In genomic region chr3:49902511-49903345, GRCh38 we compare ENCODE assay signal across 8 cellular contexts. TPM values are rescaled to one million over a fixed set of nuclear protein-coding genes. Genes with fewer than 3 reads are reported as not detected.
DNase-seq lines count a peak whose midpoint lies in the region; ATAC-seq and TF ChIP-seq lines count a peak whose summit lies in the region.
"Had no signal": no experiment of that assay in that cellular context is flagged by ENCODE, and none has a peak within 500 bp of the region (broad histone marks: within the 10 kb centered on the region; RNA-seq: fewer than 3 reads in every experiment).

No MANE protein-coding gene starts in this region.

- intact Hi-C loops in Panc1 (cut with micrococcal nuclease; ENCODE audit: unreplicated experiment), result no loop called here

- no peaks in the 10 kb centered on the region for H3K36me3 Mint-ChIP-seq in endodermal cell (ENCODE audit: low read depth)

- no peaks in the 10 kb centered on the region for H3K9me3 Mint-ChIP-seq in endodermal cell
- H3K9me3 Mint-ChIP-seq: activated naive CD4-positive, alpha-beta T cell treated with anti-CD3 and anti-CD28 coated beads, Interleukin-2, amount 10 ng/mL, durations not matched to agents 7 days and 5 days had no signal

- H3K9me3 ChIP-seq in Panc1 (ENCODE audit: control insufficient read depth, insufficient read depth, low read depth, low read length) (no peaks in the 10 kb centered on the region), endodermal cell (ENCODE audit: control insufficient read depth, low read length) (no peaks in the 10 kb centered on the region)

- H3K27ac Mint-ChIP-seq in endodermal cell, result no peak overlapping the region
- H3K27ac Mint-ChIP-seq: activated CD4-positive, alpha-beta T cell treated with anti-CD3 and anti-CD28 coated beads for 36 hours; activated naive CD4-positive, alpha-beta T cell treated with anti-CD3 and anti-CD28 coated beads, Interleukin-2, amount 10 ng/mL, durations not matched to agents 7 days and 5 days had no signal

- H3K27me3 ChIP-seq in Panc1 (ENCODE audit: control insufficient read depth, insufficient read depth, low read length) (no peaks in the 10 kb centered on the region), endodermal cell (ENCODE audit: control insufficient read depth, insufficient read depth, low read length, poor library complexity, severe bottlenecking) (no peaks in the 10 kb centered on the region), rectal smooth muscle tissue (ENCODE audit: control insufficient read depth, insufficient read depth, low read length) (no peaks in the 10 kb centered on the region)

- H3K9ac ChIP-seq in endodermal cell (ENCODE audit: extremely low read depth, low read length, poor library complexity, severe bottlenecking) (no peak overlapping the region), rectal smooth muscle tissue (ENCODE audit: low read length) (no peak overlapping the region)

- DNase-seq in Panc1 (ENCODE audit: low read depth, low spot score) (no peak), endodermal cell (no peak)
- DNase-seq: effector CD4-positive, alpha-beta T cell had no signal

- in situ Hi-C loops in Panc1 (cut with HindIII; ENCODE audit: low pct_unique_long_range_greater_than_20kb, low sequenced_read_pairs), result no loop called here

- H3K4me3 ChIP-seq in Panc1 (ENCODE audit: low read depth in 2 of 2, low read length in 2 of 2) (peak overlapping the region; percentile 46 to 62), endodermal cell (ENCODE audit: low read length) (no peak overlapping the region), rectal smooth muscle tissue (ENCODE audit: low read length) (peak overlapping the region; percentile 63)

- ATAC-seq in Panc1 (peak; percentile 3; the same call in 1 of the 2 replicates), GM19455 (IDR thresholded peaks at IDR 0.05; ENCODE audit: unreplicated experiment) (no peak), HG03520 (IDR thresholded peaks at IDR 0.05; ENCODE audit: unreplicated experiment) (no peak)

- H3K4me3 Mint-ChIP-seq in endodermal cell, result peak overlapping the region; percentile 45
- H3K4me3 Mint-ChIP-seq: activated CD4-positive, alpha-beta T cell treated with anti-CD3 and anti-CD28 coated beads for 36 hours had no signal

- WGBS in endodermal cell (ENCODE audit: insufficient coverage in 1 of 2, insufficient read length in 1 of 2), 2 experiments, result 94 to 96% methylated on average over 38 to 44 of the region's 44 CpGs

- no peak for TF ChIP-seq CTCF in Panc1 (IDR thresholded peaks at IDR 0.05)
- TF ChIP-seq CTCF in endodermal cell (conservative IDR thresholded peaks at IDR 0.05), result no peak

- CTCF ChIA-PET in Panc1 (lab: Charles Lee), result no interaction called here

- no TSS peak for BruUV-seq in Panc1 (replicated peaks; lab: Mats Ljungman, UMichigan)

- POLR2A ChIA-PET in Panc1 (lab: Charles Lee), result interaction anchor here (0.7 kb wide), 1 partner anchor 103 kb away, joined by 4 read pairs; no protein-coding TSS in a partner anchor

- peak overlapping the region; percentile 87 for H3K27ac ChIP-seq in Panc1 (ENCODE audit: low read length)
- H3K27ac ChIP-seq in endodermal cell (ENCODE audit: low read depth, low read length), result no peak overlapping the region
- H3K27ac ChIP-seq in rectal smooth muscle tissue (ENCODE audit: low read depth, low read length), result no peak overlapping the region

- H3K36me3 ChIP-seq in Panc1 (ENCODE audit: control insufficient read depth, insufficient read depth, low read length) (peaks cover 2% of the 10 kb centered on the region; the same call in 1 of the 2 replicates), endodermal cell (ENCODE audit: control insufficient read depth, insufficient read depth, low read length) (no peaks in the 10 kb centered on the region), rectal smooth muscle tissue (ENCODE audit: control insufficient read depth, insufficient read depth, low read length) (no peaks in the 10 kb centered on the region)

- H3K4me1 ChIP-seq in Panc1 (ENCODE audit: control insufficient read depth, insufficient read depth, low read length) (peaks cover 33% of the 10 kb centered on the region), endodermal cell (ENCODE audit: control insufficient read depth, insufficient read depth, low read length) (peaks cover 6% of the 10 kb centered on the region), rectal smooth muscle tissue (ENCODE audit: control insufficient read depth, insufficient read depth, low read length) (peaks cover 9% of the 10 kb centered on the region)

- peaks cover 3% of the 10 kb centered on the region for H3K27me3 Mint-ChIP-seq in endodermal cell (ENCODE audit: insufficient read depth)
- H3K27me3 Mint-ChIP-seq: activated CD4-positive, alpha-beta T cell treated with anti-CD3 and anti-CD28 coated beads for 36 hours; activated naive CD4-positive, alpha-beta T cell treated with anti-CD3 and anti-CD28 coated beads, Interleukin-2, amount 10 ng/mL, durations not matched to agents 7 days and 5 days had no signal

- H3K4me1 Mint-ChIP-seq in endodermal cell, result peaks cover 16% of the 10 kb centered on the region

RNA-seq across cellular contexts. Expression of gene MST1R, which starts 0.9 kb away (rescaled TPM):
- total RNA-seq in Panc1 (2021; ENCODE audit: unreplicated experiment) (27.5 TPM), endodermal cell (10 to 100 TPM in 1 of 2 donors, 1 to 10 TPM in 1; 6.8 to 11.2 TPM)
- polyA plus RNA-seq in Panc1 (2012; ENCODE audit: insufficient read length), result 18.7 TPM
- polyA plus RNA-seq in endodermal cell (2013, experiment 1 of 2), result 1.9 TPM
- polyA plus RNA-seq in endodermal cell (2013, experiment 2 of 2), result 0.83 TPM

RNA-seq across cellular contexts. Expression of gene MON1A, which starts 26.9 kb away (rescaled TPM):
- total RNA-seq in Panc1 (2021; ENCODE audit: unreplicated experiment) (12.9 TPM), endodermal cell (1 to 10 TPM; 4.1 to 6.2 TPM)
- polyA plus RNA-seq in Panc1 (2012; ENCODE audit: insufficient read length), result 12.0 TPM
- polyA plus RNA-seq in endodermal cell (2013, experiment 1 of 2), result 9.5 TPM
- 8.8 TPM for polyA plus RNA-seq in endodermal cell (2013, experiment 2 of 2)

RNA-seq across cellular contexts. Expression of gene CAMKV, which starts 33.0 kb away (rescaled TPM):
- total RNA-seq in Panc1 (2021; ENCODE audit: unreplicated experiment) (0.85 TPM), endodermal cell (1 to 10 TPM in 1 of 2 donors, under 1 TPM in 1; 0.75 to 7.1 TPM)
- not detected for polyA plus RNA-seq in Panc1 (2012; ENCODE audit: insufficient read length)
- 18.8 TPM for polyA plus RNA-seq in endodermal cell (2013, experiment 1 of 2)
- 10.8 TPM for polyA plus RNA-seq in endodermal cell (2013, experiment 2 of 2)

RNA-seq across cellular contexts. Expression of gene RBM6, which starts 37.2 kb away (rescaled TPM):
- total RNA-seq in Panc1 (2021; ENCODE audit: unreplicated experiment), result 43.6 TPM
- polyA plus RNA-seq in Panc1 (2012; ENCODE audit: insufficient read length), result 22.6 TPM
- total RNA-seq in endodermal cell, result 100 to 1,000 TPM; 116 to 168 TPM
- polyA plus RNA-seq in endodermal cell (2013, experiment 1 of 2), result 131 TPM
- 115 TPM for polyA plus RNA-seq in endodermal cell (2013, experiment 2 of 2)

RNA-seq across cellular contexts. Expression of gene TRAIP, which starts 46.4 kb away (rescaled TPM):
- 18.5 TPM for total RNA-seq in Panc1 (2021; ENCODE audit: unreplicated experiment)
- polyA plus RNA-seq in Panc1 (2012; ENCODE audit: insufficient read length), result 8.2 TPM
- 10 to 100 TPM; 22.3 to 32.8 TPM for total RNA-seq in endodermal cell
- 26.8 TPM for polyA plus RNA-seq in endodermal cell (2013, experiment 1 of 2)
- polyA plus RNA-seq in endodermal cell (2013, experiment 2 of 2), result 22.5 TPM
